Comparison of ENCODE assay signal across 20 cellular contexts in genomic region chr3:155886915-155887314, GRCh38.
"Had no signal": no experiment of that assay in that cellular context is flagged by ENCODE, and none has a peak within 500 bp of the region (broad histone marks: within the 10 kb centered on the region; RNA-seq: fewer than 3 reads in every experiment).

No MANE protein-coding gene starts in this region.

- FAIRE-seq: astrocyte, endometrium, keratinocyte had no signal

- H3K27ac ChIP-seq: breast epithelium, coronary artery, gastrocnemius medialis, suprapubic skin, transverse colon, uterus, WERI-Rb-1 had no signal

- H3K9me3 ChIP-seq: adrenal gland, breast epithelium, gastrocnemius medialis, suprapubic skin, transverse colon, uterus had no signal

- DNase-seq: activated CD4-positive, alpha-beta T cell treated with anti-CD3 and anti-CD28 coated beads for 1 hour; activated CD4-positive, alpha-beta T cell treated with anti-CD3 and anti-CD28 coated beads, Interleukin-2, amount 50 U/mL, for 4 hours; activated naive CD4-positive, alpha-beta T cell treated with Interleukin-2 at 50 U/mL for 16 hours; adrenal gland; gastrocnemius medialis; head of caudate nucleus; stimulated activated CD4-positive, alpha-beta T cell treated with anti-CD3 and anti-CD28 coated beads, Interleukin-12 subunit alpha, Interleukin-12 subunit beta, amount 100 ng/mL, for 4 hours; stimulated activated CD4-positive, alpha-beta T cell treated with anti-CD3 and anti-CD28 coated beads, Interleukin-1b, Interleukin-23, amount 100 ng/mL, for 48 hours; stimulated activated naive CD4-positive, alpha-beta T cell treated with Interleukin-2 at 50 U/mL for 16 hours; transverse colon; uterus; WERI-Rb-1 had no signal

- H3K4me1 ChIP-seq: breast epithelium, uterus had no signal

- H3K36me3 ChIP-seq: adrenal gland, breast epithelium, gastrocnemius medialis, suprapubic skin, transverse colon, uterus, WERI-Rb-1 had no signal

- H3K9me3 Mint-ChIP-seq: neural crest cell had no signal

- H3K27ac Mint-ChIP-seq: progenitor cell of endocrine pancreas had no signal

- H3K4me3 Mint-ChIP-seq: neural crest cell had no signal

- H3K4me3 ChIP-seq: adrenal gland, breast epithelium, coronary artery, gastrocnemius medialis, suprapubic skin, transverse colon, uterus had no signal

- H3K27me3 Mint-ChIP-seq: progenitor cell of endocrine pancreas had no signal

- H3K27me3 ChIP-seq: adrenal gland, breast epithelium, gastrocnemius medialis, suprapubic skin, transverse colon, uterus had no signal

- ATAC-seq: gastrocnemius medialis had no signal
